ENCODE assay signal across 18 cellular contexts in genomic region chr22:32880061-32880460, GRCh38.
DNase-seq lines count a peak whose midpoint lies in the region; ATAC-seq and TF ChIP-seq lines count a peak whose summit lies in the region.
"Had no signal": no experiment of that assay in that cellular context is flagged by ENCODE, and none has a peak within 500 bp of the region (broad histone marks: within the 10 kb centered on the region; RNA-seq: fewer than 3 reads in every experiment).

No MANE protein-coding gene starts in this region.

- H3K4me1 ChIP-seq in neural progenitor cell (no peaks in the 10 kb centered on the region), transverse colon (no peaks in the 10 kb centered on the region)

- no peak overlapping the region for H3K4me2 ChIP-seq in neural progenitor cell
- H3K4me2 ChIP-seq: smooth muscle cell had no signal

- no peak for TF ChIP-seq CTCF in CD4-positive, alpha-beta T cell (IDR thresholded peaks at IDR 0.05)
- no peak for TF ChIP-seq CTCF in fibroblast of mammary gland (conservative IDR thresholded peaks at IDR 0.05; ENCODE audit: control insufficient read depth, insufficient read depth, low read depth, low read length)
- TF ChIP-seq CTCF in neural progenitor cell (IDR thresholded peaks at IDR 0.05): no peak
- no peak for TF ChIP-seq CTCF in transverse colon (IDR thresholded peaks at IDR 0.05)

- in situ Hi-C loops in transverse colon (cut with MboI; ENCODE audit: low pct_ligation_motif_present in 1 of 4, low pct_unique_long_range_greater_than_20kb in 1 of 4, low sequenced_read_pairs in 3 of 4): no loop called here

- TF ChIP-seq EP300 in transverse colon (IDR thresholded peaks at IDR 0.05; ENCODE audit: low read depth): no peak

- H3K9me3 ChIP-seq in CD4-positive, alpha-beta T cell (ENCODE audit: control insufficient read depth, low read length): no peaks in the 10 kb centered on the region
- no peaks in the 10 kb centered on the region for H3K9me3 ChIP-seq in neural progenitor cell (ENCODE audit: low read depth)
- H3K9me3 ChIP-seq in transverse colon: no peaks in the 10 kb centered on the region

- CTCF ChIA-PET in CD4-positive, alpha-beta T cell (lab: Charles Lee): no interaction called here

- peak overlapping the region; percentile 88 for H3K27ac Mint-ChIP-seq in CD4-positive, alpha-beta T cell
- peak overlapping the region; percentile 32 for H3K27ac Mint-ChIP-seq in neural progenitor cell
- H3K27ac Mint-ChIP-seq: activated CD8-positive, alpha-beta T cell treated with anti-CD3 and anti-CD28 coated beads for 36 hours; activated naive CD8-positive, alpha-beta T cell treated with anti-CD3 and anti-CD28 coated beads, Interleukin-2, amount 10 ng/mL, durations not matched to agents 7 days and 5 days had no signal

- POLR2A ChIA-PET in CD4-positive, alpha-beta T cell (lab: Charles Lee): no interaction called here

- DNase-seq in CD4-positive, alpha-beta T cell: no peak
- DNase-seq in M059J (ENCODE audit: low read depth): peak; percentile 23
- DNase-seq in fibroblast of mammary gland (ENCODE audit: low read depth): peak; percentile 72
- no peak for DNase-seq in neural progenitor cell (ENCODE audit: low spot score)
- no peak for DNase-seq in transverse colon
- DNase-seq in NCI-H1105 treated with DMSO at 0.1 percent for 48 hours (lab: John Stamatoyannopoulos, UW): no peak
- no peak for DNase-seq in stimulated activated CD4-positive, alpha-beta T cell treated with anti-CD3 and anti-CD28 coated beads, Interleukin-15, amount 100 ng/mL, for 24 hours
- DNase-seq: activated CD8-positive, alpha-beta T cell treated with anti-CD3 and anti-CD28 coated beads for 36 hours; activated naive CD8-positive, alpha-beta T cell treated with anti-CD3 and anti-CD28 coated beads, Interleukin-2, amount 10 ng/mL, durations not matched to agents 7 days and 5 days; activated T-cell treated with anti-CD3 and anti-CD28 coated beads, Interleukin-2, amount 50 U/mL, for 4 hours; DMS79 treated with DMSO at 0.1 percent for 48 hours; effector memory CD4-positive, alpha-beta T cell; foreskin melanocyte; NCI-H187 treated with DMSO at 0.1 percent for 48 hours; NCI-H510A; posterior cingulate gyrus; T-helper 2 cell had no signal

- H4K20me1 ChIP-seq in neural progenitor cell (ENCODE audit: low read depth): no peaks in the 10 kb centered on the region

- H3K4me3 Mint-ChIP-seq in CD4-positive, alpha-beta T cell: no peak overlapping the region
- H3K4me3 Mint-ChIP-seq in neural progenitor cell: no peak overlapping the region
- H3K4me3 Mint-ChIP-seq: activated CD8-positive, alpha-beta T cell treated with anti-CD3 and anti-CD28 coated beads for 36 hours; activated naive CD8-positive, alpha-beta T cell treated with anti-CD3 and anti-CD28 coated beads, Interleukin-2, amount 10 ng/mL, durations not matched to agents 7 days and 5 days; activated T-cell treated with anti-CD3 and anti-CD28 coated beads, Interleukin-2, amount 50 U/mL, for 4 hours had no signal

- 78% methylated on average over 1 of the region's 2 CpGs; no CpG with 5 or more reads in 1 of the 2 donors for WGBS in transverse colon (ENCODE audit: low coverage in 1 of 2), 2 donors

- H3K4me1 Mint-ChIP-seq in CD4-positive, alpha-beta T cell (ENCODE audit: low read depth): peaks cover 17% of the 10 kb centered on the region
- peaks cover 25% of the 10 kb centered on the region for H3K4me1 Mint-ChIP-seq in neural progenitor cell

- H3K79me2 ChIP-seq in neural progenitor cell (ENCODE audit: low read depth): no peaks in the 10 kb centered on the region

- no peak overlapping the region for H3K9ac ChIP-seq in neural progenitor cell

- no peak for ATAC-seq in CD4-positive, alpha-beta T cell (ENCODE audit: poor library complexity)
- ATAC-seq: activated CD8-positive, alpha-beta T cell treated with anti-CD3 and anti-CD28 coated beads for 36 hours had no signal

- H3K36me3 Mint-ChIP-seq in CD4-positive, alpha-beta T cell (ENCODE audit: low read depth): no peaks in the 10 kb centered on the region
- no peaks in the 10 kb centered on the region for H3K36me3 Mint-ChIP-seq in neural progenitor cell
- H3K36me3 Mint-ChIP-seq: activated naive CD8-positive, alpha-beta T cell treated with anti-CD3 and anti-CD28 coated beads, Interleukin-2, amount 10 ng/mL, durations not matched to agents 7 days and 5 days had no signal

- H3K27me3 ChIP-seq in CD4-positive, alpha-beta T cell (ENCODE audit: control insufficient read depth, insufficient read depth, low read length): peaks cover 4% of the 10 kb centered on the region
- H3K27me3 ChIP-seq in neural progenitor cell: no peaks in the 10 kb centered on the region
- H3K27me3 ChIP-seq in transverse colon: no peaks in the 10 kb centered on the region

- no peaks in the 10 kb centered on the region for H3F3A ChIP-seq in neural progenitor cell (ENCODE audit: low read depth)

- no peaks in the 10 kb centered on the region for H3K27me3 Mint-ChIP-seq in CD4-positive, alpha-beta T cell
- H3K27me3 Mint-ChIP-seq in neural progenitor cell (ENCODE audit: insufficient read depth, low read depth): peaks cover 6% of the 10 kb centered on the region
- H3K27me3 Mint-ChIP-seq: activated CD8-positive, alpha-beta T cell treated with anti-CD3 and anti-CD28 coated beads for 36 hours had no signal

- no peak overlapping the region for H3K4me3 ChIP-seq in fibroblast of mammary gland (ENCODE audit: control insufficient read depth, low read depth, low read length)
- no peak overlapping the region for H3K4me3 ChIP-seq in neural progenitor cell
- H3K4me3 ChIP-seq in transverse colon: no peak overlapping the region
- H3K4me3 ChIP-seq: smooth muscle cell had no signal

- intact Hi-C loops in CD4-positive, alpha-beta T cell (cut with DNase I, micrococcal nuclease): no loop called here
- intact Hi-C loops in transverse colon (cut with DNase I; ENCODE audit: low total_unique reads): no loop called here

- H2AFZ ChIP-seq in neural progenitor cell (replicated peaks): no peak overlapping the region

- TF ChIP-seq POLR2A in transverse colon (IDR thresholded peaks at IDR 0.05): no peak

- H3K27ac ChIP-seq in CD4-positive, alpha-beta T cell (ENCODE audit: low read depth, low read length): no peak overlapping the region
- no peak overlapping the region for H3K27ac ChIP-seq in neural progenitor cell
- H3K27ac ChIP-seq in transverse colon: no peak overlapping the region

- H3K36me3 ChIP-seq in neural progenitor cell: no peaks in the 10 kb centered on the region
- H3K36me3 ChIP-seq in transverse colon: no peaks in the 10 kb centered on the region

- no peaks in the 10 kb centered on the region for H3K9me3 Mint-ChIP-seq in CD4-positive, alpha-beta T cell
- H3K9me3 Mint-ChIP-seq in neural progenitor cell: no peaks in the 10 kb centered on the region
- H3K9me3 Mint-ChIP-seq: activated CD8-positive, alpha-beta T cell treated with anti-CD3 and anti-CD28 coated beads for 36 hours; activated naive CD8-positive, alpha-beta T cell treated with anti-CD3 and anti-CD28 coated beads, Interleukin-2, amount 10 ng/mL, durations not matched to agents 7 days and 5 days; activated T-cell treated with anti-CD3 and anti-CD28 coated beads, Interleukin-2, amount 50 U/mL, for 4 hours had no signal

Comparison
In these comparisons a context has a peak if more than half of its experiments do, and no peak if none do; other contexts are left out.
1. DNase-seq: peak in M059J (single experiment) and fibroblast of mammary gland (single experiment); none in CD4-positive, alpha-beta T cell (0 of 10), neural progenitor cell (single experiment), transverse colon (single experiment), NCI-H1105 treated with DMSO at 0.1 percent for 48 hours (single experiment) and stimulated activated CD4-positive, alpha-beta T cell treated with anti-CD3 and anti-CD28 coated beads, Interleukin-15, amount 100 ng/mL, for 24 hours (single experiment).